In the genomic region with DNA sequence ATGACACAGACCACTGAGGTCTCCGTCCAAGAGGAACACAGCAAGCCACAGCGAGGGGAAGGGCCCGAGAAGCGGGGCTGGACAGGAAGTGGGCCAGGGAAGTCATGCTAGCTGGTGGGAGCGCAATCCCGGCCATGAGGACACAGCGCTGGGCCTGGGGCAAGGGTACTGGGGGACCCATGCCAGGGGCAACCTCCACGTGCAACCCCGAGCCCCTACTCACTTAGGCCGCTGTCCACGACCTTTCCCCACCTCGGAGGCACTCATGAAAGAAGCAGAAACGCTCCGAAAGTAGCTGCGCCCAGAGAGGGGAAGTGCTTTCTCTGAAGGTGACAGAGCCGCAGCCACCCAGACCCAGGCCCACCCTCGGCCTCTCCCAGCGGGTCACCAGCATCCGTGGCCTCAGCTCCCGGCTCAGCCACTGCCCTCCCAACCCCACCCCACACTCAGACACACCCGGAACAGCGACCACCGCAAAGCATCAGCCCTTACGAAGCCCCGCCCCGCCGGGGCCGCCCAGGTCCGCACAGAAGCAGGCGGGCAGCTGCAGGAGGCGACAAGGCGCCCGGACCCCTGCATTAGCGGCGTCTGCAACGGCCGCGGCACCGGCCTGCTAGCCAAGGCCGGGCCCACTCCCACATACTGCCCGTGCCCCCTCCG, we compare ENCODE assay signal across 8 cellular contexts. TPM values are rescaled to one million over a fixed set of nuclear protein-coding genes. Genes with fewer than 3 reads are reported as not detected.
DNase-seq lines count a peak whose midpoint lies in the region; ATAC-seq, FAIRE-seq and TF ChIP-seq lines count a peak whose summit lies in the region.

No MANE protein-coding gene starts in this region.

- no peaks in the 10 kb centered on the region for H3K9me3 Mint-ChIP-seq in activated naive CD8-positive, alpha-beta T cell treated with anti-CD3 and anti-CD28 coated beads, Interleukin-2, amount 50 U/mL, for 24 hours

- H3K4me3 Mint-ChIP-seq in activated naive CD8-positive, alpha-beta T cell treated with anti-CD3 and anti-CD28 coated beads, Interleukin-2, amount 50 U/mL, for 24 hours = peak overlapping the region; percentile 86

- peaks cover 51% of the 10 kb centered on the region for H3K4me1 Mint-ChIP-seq in activated naive CD8-positive, alpha-beta T cell treated with anti-CD3 and anti-CD28 coated beads, Interleukin-2, amount 50 U/mL, for 24 hours

- peak overlapping the region; percentile 67 for H3K27ac Mint-ChIP-seq in activated naive CD8-positive, alpha-beta T cell treated with anti-CD3 and anti-CD28 coated beads, Interleukin-2, amount 50 U/mL, for 24 hours

- H3K4me1 ChIP-seq in PC-3 (ENCODE audit: insufficient read depth, low read length) = peaks cover 12% of the 10 kb centered on the region; the same call in 1 of the 2 replicates
- peaks cover 26% of the 10 kb centered on the region for H3K4me1 ChIP-seq in iPS-18a (ENCODE audit: control insufficient read depth, low read depth, low read length)

- no TSS peak for BruUV-seq in PC-3 (replicated peaks; lab: Mats Ljungman, UMichigan)

- H3K36me3 ChIP-seq in PC-3 (ENCODE audit: low read depth, low read length) (no peaks in the 10 kb centered on the region), iPS-18a (ENCODE audit: control insufficient read depth, low read depth, low read length) (no peaks in the 10 kb centered on the region)

- TF ChIP-seq CTCF in AG04449 (IDR thresholded peaks at IDR 0.05; ENCODE audit: insufficient read depth, low read length, missing control alignments) (no peak), PC-3 (conservative IDR thresholded peaks at IDR 0.05; ENCODE audit: low read depth, low read length) (no peak)

- intact Hi-C loops in PC-3 (cut with micrococcal nuclease) = loop anchor here (2.0 kb wide), 1 partner anchor 93 kb away; the partner anchor contains the start of gene IPPK

- H3K4me2 ChIP-seq in PC-3 (ENCODE audit: low read length) = peak overlapping the region; percentile 86

- POLR2A ChIA-PET in AG04449 (lab: Yijun Ruan, JAX) = no interaction called here
- POLR2A ChIA-PET in PC-3 (lab: Charles Lee; ENCODE audit: unreplicated experiment) = interaction anchor here (0.5 kb wide), 1 partner anchor 74 kb away, joined by 3 read pairs; no protein-coding TSS in a partner anchor

- no peaks in the 10 kb centered on the region for H3K27me3 Mint-ChIP-seq in activated naive CD8-positive, alpha-beta T cell treated with anti-CD3 and anti-CD28 coated beads, Interleukin-2, amount 50 U/mL, for 24 hours

- H3K36me3 Mint-ChIP-seq in activated naive CD8-positive, alpha-beta T cell treated with anti-CD3 and anti-CD28 coated beads, Interleukin-2, amount 50 U/mL, for 24 hours (ENCODE audit: low read depth) = no peaks in the 10 kb centered on the region

- no peak overlapping the region for H3K27ac ChIP-seq in PC-3 (ENCODE audit: low read length)
- no peak overlapping the region for H3K27ac ChIP-seq in iPS-18a (ENCODE audit: low read length)

- H4K20me1 ChIP-seq in PC-3 (ENCODE audit: low read length) = peaks cover 23% of the 10 kb centered on the region

- H3K27me3 ChIP-seq in PC-3 (ENCODE audit: low read length) = no peaks in the 10 kb centered on the region
- H3K27me3 ChIP-seq in iPS-18a (ENCODE audit: control insufficient read depth, insufficient read depth, low read length) = no peaks in the 10 kb centered on the region

- no peaks in the 10 kb centered on the region for H3K9me2 ChIP-seq in PC-3 (replicated peaks; ENCODE audit: low read length)

- ATAC-seq in GM18909 (IDR thresholded peaks at IDR 0.05; ENCODE audit: poor library complexity, unreplicated experiment) (peak; percentile 9), PC-3 (no peak), GM21529 (IDR thresholded peaks at IDR 0.05; ENCODE audit: unreplicated experiment) (no peak)
- ATAC-seq in activated naive CD8-positive, alpha-beta T cell treated with anti-CD3 and anti-CD28 coated beads, Interleukin-2, amount 50 U/mL, for 24 hours = no peak

- no peaks in the 10 kb centered on the region for H3F3A ChIP-seq in PC-3 (ENCODE audit: low read length, unreplicated experiment)

- no peaks in the 10 kb centered on the region for H3K9me3 ChIP-seq in PC-3 (ENCODE audit: low read length)
- no peaks in the 10 kb centered on the region for H3K9me3 ChIP-seq in iPS-18a (ENCODE audit: control insufficient read depth, low read depth, low read length)

- DNase-seq in AG04449 (ENCODE audit: low read depth, low spot score) (no peak), PC-3 (no peak), HTR-8/SVneo (ENCODE audit: insufficient read length, low spot score) (no peak)
- DNase-seq in activated naive CD8-positive, alpha-beta T cell treated with anti-CD3 and anti-CD28 coated beads, Interleukin-2, amount 50 U/mL, for 24 hours = peak; percentile 47
- DNase-seq in stimulated activated CD4-positive, alpha-beta T cell treated with anti-CD3 and anti-CD28 coated beads, Interleukin-4, amount 100 ng/mL, for 1 hour = peak; percentile 24

- FAIRE-seq in HTR-8/SVneo (lab: Jason Lieb, UNC) = no peak

- H3K4me3 ChIP-seq in AG04449 (ENCODE audit: low read depth, low read length) (peak overlapping the region; percentile 97), PC-3 (ENCODE audit: low read length) (peak overlapping the region; percentile 73), iPS-18a (ENCODE audit: low read length) (peak overlapping the region; percentile 86)

- CTCF ChIA-PET in AG04449 (lab: Yijun Ruan, JAX) = interaction anchor here (0.6 to 2.0 kb wide), 8 partner anchors 11 to 623 kb away, joined by 3 to 7 read pairs (median 3); no protein-coding TSS in a partner anchor
- CTCF ChIA-PET in PC-3 (lab: Charles Lee) = no interaction called here

- peak overlapping the region; percentile 64 for H2AFZ ChIP-seq in PC-3 (ENCODE audit: low read length)

- peaks cover 57% of the 10 kb centered on the region for H3K79me2 ChIP-seq in PC-3 (ENCODE audit: low read length)

- H3K9ac ChIP-seq in PC-3 (ENCODE audit: low read length) = peak overlapping the region; percentile 92
- H3K9ac ChIP-seq in iPS-18a (ENCODE audit: low read length) = peak overlapping the region; percentile 74

RNA-seq across cellular contexts. Expression of gene BICD2, which starts 0.8 kb away (rescaled TPM):
- total RNA-seq in PC-3 (2014; rRNA removed) = 26.3 and 36.9 TPM in 2 replicates

Comparison
In these comparisons a context has a peak if more than half of its experiments do, and no peak if none do; other contexts are left out.
1. DNase-seq: peak in activated naive CD8-positive, alpha-beta T cell treated with anti-CD3 and anti-CD28 coated beads, Interleukin-2, amount 50 U/mL, for 24 hours (single experiment) and stimulated activated CD4-positive, alpha-beta T cell treated with anti-CD3 and anti-CD28 coated beads, Interleukin-4, amount 100 ng/mL, for 1 hour (single experiment); none in AG04449 (single experiment), PC-3 (single experiment) and HTR-8/SVneo (single experiment).
2. Peak in every context shown above with its lines, with median percentiles within 50 percentile points of each other: H3K4me3 ChIP-seq.